In genomic region chr1:54390655-54391054, GRCh38 we compare ENCODE assay signal across 1 cellular context.
TF ChIP-seq lines count a peak whose summit lies in the region.

No MANE protein-coding gene starts in this region.

TF ChIP-seq in K562, 482 proteins besides CTCF, POLR2A, EP300 and RAD21:
- TF ChIP-seq ZBTB9 (CRISPR knock-in tag; IDR thresholded peaks at IDR 0.05) (no peak), ZKSCAN8 (CRISPR knock-in tag; IDR thresholded peaks at IDR 0.05) (no peak), POLR2G (IDR thresholded peaks at IDR 0.05; ENCODE audit: low read depth, low read length) (peak; percentile 23; the same call in 1 of the 2 replicates), SRSF1 (IDR thresholded peaks at IDR 0.05; ENCODE audit: low read depth, low read length) (no peak), HMGN3 (IDR thresholded peaks at IDR 0.05; ENCODE audit: borderline replicate concordance, extremely low read depth, insufficient read length, low read depth, low read length) (peak; percentile 30), NCOA6 (IDR thresholded peaks at IDR 0.05) (no peak), HDAC8 (tag; IDR thresholded peaks at IDR 0.05) (no peak), ZNF551 (CRISPR knock-in tag; IDR thresholded peaks at IDR 0.05) (no peak), MAFG (tag; conservative IDR thresholded peaks at IDR 0.05) (no peak)
